Comparison of ENCODE assay signal across 8 cellular contexts in the genomic region with DNA sequence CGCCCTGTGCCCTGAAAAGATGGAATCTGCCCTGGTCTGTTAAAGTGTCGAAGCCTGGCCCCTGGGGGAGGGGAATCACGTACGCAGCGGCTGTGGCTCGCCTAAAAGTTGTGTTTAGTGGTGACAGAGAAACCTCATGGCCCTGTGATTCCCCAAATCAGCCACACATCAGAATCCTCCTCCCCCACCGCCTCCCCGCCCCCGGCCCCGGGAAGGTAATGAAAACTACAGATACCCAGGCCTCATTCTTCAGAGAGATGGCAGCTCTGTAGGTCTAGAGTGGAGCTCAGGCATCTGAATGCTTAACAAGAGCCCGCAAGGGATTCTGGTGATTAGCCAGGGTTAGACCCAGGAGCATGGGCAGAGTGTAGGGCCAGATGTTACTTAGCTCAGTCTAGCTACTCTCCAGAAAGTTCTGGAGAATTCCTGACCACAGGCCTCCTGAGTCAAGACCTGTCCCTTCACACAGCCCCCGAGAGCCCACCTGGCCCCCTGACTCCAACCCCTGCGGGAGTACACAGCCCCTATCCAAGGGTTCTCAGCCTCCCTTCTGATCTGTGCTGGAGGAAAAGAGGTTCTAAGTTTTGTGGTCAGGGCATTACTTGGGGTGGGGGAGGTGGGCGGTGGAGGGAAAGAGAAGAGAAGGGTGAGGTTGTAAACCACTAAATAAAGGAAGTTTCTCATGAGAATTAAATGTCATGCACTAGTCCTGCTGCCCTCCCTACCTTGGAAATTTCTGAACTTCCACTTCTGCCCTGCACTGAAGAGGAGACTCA.
DNase-seq lines count a peak whose midpoint lies in the region; ATAC-seq and TF ChIP-seq lines count a peak whose summit lies in the region.

No MANE protein-coding gene starts in this region.

- peak; percentile 36 for ATAC-seq in GM19397 (IDR thresholded peaks at IDR 0.05; ENCODE audit: unreplicated experiment)

- no peaks in the 10 kb centered on the region for H3K9me3 ChIP-seq in HUES6 (ENCODE audit: control insufficient read depth, insufficient read depth, low read depth, low read length)
- no peaks in the 10 kb centered on the region for H3K9me3 ChIP-seq in skeletal muscle tissue (ENCODE audit: control insufficient read depth in 3 of 3, low read length in 3 of 3)

- H3K4me1 ChIP-seq in HUES6 (ENCODE audit: control insufficient read depth, insufficient read depth, low read length) (peaks cover 46% of the 10 kb centered on the region), skeletal muscle tissue (ENCODE audit: control insufficient read depth in 3 of 3, insufficient read depth in 3 of 3, low read length in 3 of 3) (peaks cover 32 to 46% (median 34%) of the 10 kb centered on the region in 3 donors)

- H3K4me3 ChIP-seq in HUES6 (ENCODE audit: low read depth, low read length): no peak overlapping the region
- peak overlapping the region; percentile 66 for H3K4me3 ChIP-seq in epithelial cell of proximal tubule (ENCODE audit: low read depth, low read length)
- H3K4me3 ChIP-seq in skeletal muscle tissue (ENCODE audit: low read length in 3 of 3): peak overlapping the region; percentile 65 to 88 (median 78)

- TF ChIP-seq CTCF in epithelial cell of proximal tubule (conservative IDR thresholded peaks at IDR 0.05; ENCODE audit: low read depth, low read length): no peak

- H3K9ac ChIP-seq in HUES6 (ENCODE audit: low read length) (peak overlapping the region; percentile 37), skeletal muscle tissue (ENCODE audit: low read depth in 1 of 3, low read length in 3 of 3) (peak overlapping the region; percentile 81 to 84 (median 84))

- H3K27me3 ChIP-seq in HUES6 (ENCODE audit: control insufficient read depth, insufficient read depth, low read length) (0 out of 2 replicates have a peak, but pooled peaks cover 2% of the 10 kb centered on the region), skeletal muscle tissue (ENCODE audit: control insufficient read depth in 3 of 3, insufficient read depth in 3 of 3, low read length in 3 of 3) (no peaks in the 10 kb centered on the region)

- DNase-seq in activated CD4-positive, alpha-beta T cell treated with anti-CD3 and anti-CD28 coated beads, Interleukin-2, amount 50 U/mL, for 48 hours: peak; percentile 79 to 84
- DNase-seq in epithelial cell of proximal tubule (ENCODE audit: low read depth) (no peak), HPDE6-E6E7 (ENCODE audit: extremely low spot score) (no peak), DMS114 treated with DMSO at 0.1 percent for 48 hours (lab: John Stamatoyannopoulos, UW; ENCODE audit: unreplicated experiment) (no peak), hippocampal formation (lab: John Stamatoyannopoulos, UW) (no peak)

- H3K36me3 ChIP-seq in HUES6 (ENCODE audit: control insufficient read depth, insufficient read depth, low read length) (no peaks in the 10 kb centered on the region), skeletal muscle tissue (ENCODE audit: control insufficient read depth in 3 of 3, insufficient read depth in 3 of 3, low read length in 3 of 3) (no peaks in the 10 kb centered on the region)

- H3K27ac ChIP-seq in HUES6 (ENCODE audit: low read depth, low read length) (peak overlapping the region; percentile 44; the same call in 1 of the 2 replicates), skeletal muscle tissue (ENCODE audit: low read depth, low read length) (peak overlapping the region; percentile 92)

Comparison
In these comparisons a context has a peak if more than half of its experiments do, and no peak if none do; other contexts are left out.
1. DNase-seq: peak in activated CD4-positive, alpha-beta T cell treated with anti-CD3 and anti-CD28 coated beads, Interleukin-2, amount 50 U/mL, for 48 hours (2 of 2); none in epithelial cell of proximal tubule (single experiment), HPDE6-E6E7 (single experiment), DMS114 treated with DMSO at 0.1 percent for 48 hours (single experiment) and hippocampal formation (0 of 2).